In genomic region chr2:54853635-54854034, GRCh38 we compare ENCODE assay signal across 8 cellular contexts.
"Had no signal": no experiment of that assay in that cellular context is flagged by ENCODE, and none has a peak within 500 bp of the region (broad histone marks: within the 10 kb centered on the region; RNA-seq: fewer than 3 reads in every experiment).

No MANE protein-coding gene starts in this region.

- H3K9me3 ChIP-seq: HAP-1 had no signal

- H3K36me3 ChIP-seq: HAP-1 had no signal

- H3K4me3 ChIP-seq: GM23248, GM23338, HAP-1 had no signal

- H3K4me2 ChIP-seq: GM23338 had no signal

- ATAC-seq: GM23338, HCT116 had no signal

- H3K27ac ChIP-seq: GM23248 had no signal

- H2AFZ ChIP-seq: GM23248, GM23338 had no signal

- H3K9ac ChIP-seq: GM23248 had no signal

- DNase-seq: GM23248, GOT3, H7, H9, HFFc6 had no signal
